1 cellular context compared by ENCODE assay signal in genomic region chr1:233112184-233113008, GRCh38.
TF ChIP-seq lines count a peak whose summit lies in the region.

No MANE protein-coding gene starts in this region.

TF ChIP-seq in SK-N-SH treated with all-trans-retinoic acid at 6 μM for 48 hours, 23 proteins besides CTCF, POLR2A, EP300 and RAD21 (continued from another document):
- TF ChIP-seq CSRNP3 (CRISPR knock-in tag; IDR thresholded peaks at IDR 0.05) (no peak), SNAI2 (CRISPR knock-in tag; IDR thresholded peaks at IDR 0.05) (no peak), CSDC2 (CRISPR knock-in tag; IDR thresholded peaks at IDR 0.05) (no peak)
TF ChIP-seq in SK-N-SH treated with all-trans-retinoic acid at 6 μM for 48 hours: peak in this region for 0.
